ENCODE assay signal across 24 cellular contexts in the genomic region with DNA sequence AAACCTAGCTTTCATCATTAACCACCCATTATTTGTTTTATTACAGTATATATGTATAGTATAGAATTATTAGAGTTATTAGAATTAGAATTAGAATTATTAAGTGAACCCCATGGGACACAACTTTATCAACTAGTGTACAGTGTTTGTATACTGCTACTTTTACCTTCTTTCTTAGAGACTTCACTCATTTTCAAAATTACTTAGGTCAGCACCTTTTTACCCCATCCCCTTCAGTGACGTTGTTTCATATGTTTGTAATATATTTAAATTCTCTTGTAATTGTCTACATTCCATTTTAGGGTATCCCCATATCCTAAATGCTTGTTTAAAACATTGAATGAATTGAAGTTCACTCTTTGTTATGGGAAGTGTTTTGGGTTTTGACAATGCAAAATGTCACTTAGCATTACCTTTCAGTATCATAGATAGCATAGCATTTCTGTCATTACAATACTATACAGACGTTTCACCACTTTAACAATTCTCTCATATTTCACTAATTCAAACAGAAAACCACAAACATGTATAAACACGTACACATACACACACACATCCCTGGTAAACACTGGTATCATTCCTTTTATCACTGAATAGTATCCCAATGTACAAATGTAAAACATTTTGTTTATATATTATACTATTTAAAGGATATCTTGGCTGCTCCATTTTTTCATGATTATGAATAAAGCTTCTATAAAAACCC.
DNase-seq lines count a peak whose midpoint lies in the region; ATAC-seq, FAIRE-seq and TF ChIP-seq lines count a peak whose summit lies in the region.
"Had no signal": no experiment of that assay in that cellular context is flagged by ENCODE, and none has a peak within 500 bp of the region (broad histone marks: within the 10 kb centered on the region; RNA-seq: fewer than 3 reads in every experiment).

No MANE protein-coding gene starts in this region.

- H2AK5ac ChIP-seq in IMR-90 (ENCODE audit: low read depth, low read length), result no peak overlapping the region

- H3K27me3 ChIP-seq in IMR-90 (ENCODE audit: control insufficient read depth, insufficient read depth, low read length) (no peaks in the 10 kb centered on the region), bronchial epithelial cell (ENCODE audit: control insufficient read depth, insufficient read depth, low read length) (no peaks in the 10 kb centered on the region)
- H3K27me3 ChIP-seq: BLaER1 treated with 17β-estradiol and CSF1 and Interleukin-3, amounts not matched to agents 10 nM and 100 nM had no signal

- H2BK5ac ChIP-seq in IMR-90 (ENCODE audit: low read depth, low read length, poor library complexity, severe bottlenecking), result no peak overlapping the region

- no peak for TF ChIP-seq RAD21 in A549 (conservative IDR thresholded peaks at IDR 0.05 in 1 of 2, IDR thresholded peaks at IDR 0.05 in 1 of 2)
- no peak for TF ChIP-seq RAD21 in IMR-90 (IDR thresholded peaks at IDR 0.05; ENCODE audit: low read length)

- no peak overlapping the region for H2AK9ac ChIP-seq in IMR-90 (replicated peaks; ENCODE audit: low read depth, low read length, poor library complexity)

- dilution Hi-C loops in IMR-90 (cut with HindIII; ENCODE audit: low sequenced_read_pairs, unreplicated experiment), result no loop called here

- H2BK15ac ChIP-seq in IMR-90 (ENCODE audit: low read depth, low read length), result no peak overlapping the region

- no peak overlapping the region for H3K27ac Mint-ChIP-seq in activated naive CD4-positive, alpha-beta T cell treated with anti-CD3 and anti-CD28 coated beads, Interleukin-2, amount 10 ng/mL, durations not matched to agents 7 days and 5 days
- H3K27ac Mint-ChIP-seq: B cell; CD4-positive, alpha-beta T cell; CD8-positive, alpha-beta T cell had no signal

- H3K18ac ChIP-seq in IMR-90 (ENCODE audit: low read depth, low read length), result no peak overlapping the region

- H3K4me3 Mint-ChIP-seq in activated naive CD4-positive, alpha-beta T cell treated with anti-CD3 and anti-CD28 coated beads, Interleukin-2, amount 10 ng/mL, durations not matched to agents 7 days and 5 days, result no peak overlapping the region
- H3K4me3 Mint-ChIP-seq: B cell; CD4-positive, alpha-beta T cell; CD8-positive, alpha-beta T cell had no signal

- no peaks in the 10 kb centered on the region for H4K20me1 ChIP-seq in IMR-90 (ENCODE audit: insufficient read depth, low read length)
- H4K20me1 ChIP-seq: BLaER1 treated with 17β-estradiol and CSF1 and Interleukin-3, amounts not matched to agents 10 nM and 100 nM had no signal

- no peaks in the 10 kb centered on the region for H3K9me3 ChIP-seq in A549
- H3K9me3 ChIP-seq in IMR-90 (ENCODE audit: control insufficient read depth, insufficient read depth, low read length), result no peaks in the 10 kb centered on the region
- H3K9me3 ChIP-seq: BLaER1 treated with 17β-estradiol and CSF1 and Interleukin-3, amounts not matched to agents 10 nM and 100 nM; Caco-2 had no signal

- H4K8ac ChIP-seq in IMR-90 (ENCODE audit: low read depth in 2 of 2, low read length in 2 of 2), result no peak overlapping the region

- DNase-seq in A549 (ENCODE audit: low read depth in 1 of 2, low spot score in 1 of 2), result no peak
- no peak for DNase-seq in IMR-90
- peak; percentile 83 for DNase-seq in bronchial epithelial cell (ENCODE audit: low read depth)
- peak; percentile 20 for DNase-seq in epithelial cell of prostate (ENCODE audit: low read depth, low spot score)
- no peak for DNase-seq in activated naive CD4-positive, alpha-beta T cell treated with anti-CD3 and anti-CD28 coated beads, Interleukin-2, amount 10 ng/mL, durations not matched to agents 7 days and 5 days
- no peak for DNase-seq in left cardiac atrium
- DNase-seq in Kasumi-1 (lab: John Stamatoyannopoulos, UW), result no peak
- DNase-seq: 8988T; AML-193; Caco-2; Calu3; CD4-positive, alpha-beta T cell; CD8-positive, alpha-beta T cell; DMS79 treated with DMSO at 0.1 percent for 48 hours; GF-D8 had no signal

- H3K4me1 Mint-ChIP-seq in activated naive CD4-positive, alpha-beta T cell treated with anti-CD3 and anti-CD28 coated beads, Interleukin-2, amount 10 ng/mL, durations not matched to agents 7 days and 5 days, result no peaks in the 10 kb centered on the region
- H3K4me1 Mint-ChIP-seq: B cell had no signal

- H2AFZ ChIP-seq in IMR-90 (replicated peaks; ENCODE audit: low read length, poor library complexity), result no peak overlapping the region

- H3K14ac ChIP-seq in IMR-90 (replicated peaks; ENCODE audit: low read depth, low read length), result no peak overlapping the region

- no peaks in the 10 kb centered on the region for H3K4me1 ChIP-seq in A549
- no peaks in the 10 kb centered on the region for H3K4me1 ChIP-seq in IMR-90 (ENCODE audit: control insufficient read depth, insufficient read depth, low read length)
- H3K4me1 ChIP-seq: BLaER1 treated with 17β-estradiol and CSF1 and Interleukin-3, amounts not matched to agents 10 nM and 100 nM; Caco-2 had no signal

- H3K36me3 Mint-ChIP-seq in activated naive CD4-positive, alpha-beta T cell treated with anti-CD3 and anti-CD28 coated beads, Interleukin-2, amount 10 ng/mL, durations not matched to agents 7 days and 5 days, result no peaks in the 10 kb centered on the region
- H3K36me3 Mint-ChIP-seq: CD8-positive, alpha-beta T cell had no signal

- no peak for TF ChIP-seq EP300 in A549 (IDR thresholded peaks at IDR 0.05)

- no peak for TF ChIP-seq POLR2A in A549 (IDR thresholded peaks at IDR 0.05; ENCODE audit: low read length)
- no peak for TF ChIP-seq POLR2A in IMR-90 (IDR thresholded peaks at IDR 0.05; ENCODE audit: low read depth, low read length)

- no peaks in the 10 kb centered on the region for H3K9me1 ChIP-seq in IMR-90 (ENCODE audit: insufficient read depth, low read length)

- H2BK120ac ChIP-seq in IMR-90 (ENCODE audit: low read depth, low read length), result no peak overlapping the region

- POLR2A ChIA-PET in A549 (lab: Yijun Ruan, JAX), result no interaction called here
- POLR2A ChIA-PET in IMR-90 (lab: Charles Lee; ENCODE audit: unreplicated experiment), result no interaction called here

- no TSS peak for BruUV-seq in IMR-90 (replicated peaks; lab: Mats Ljungman, UMichigan)

- H3K36me3 ChIP-seq in IMR-90 (ENCODE audit: control insufficient read depth, insufficient read depth, low read length), result no peaks in the 10 kb centered on the region
- no peaks in the 10 kb centered on the region for H3K36me3 ChIP-seq in bronchial epithelial cell (ENCODE audit: control insufficient read depth, insufficient read depth, low read length)
- H3K36me3 ChIP-seq: BLaER1 treated with 17β-estradiol and CSF1 and Interleukin-3, amounts not matched to agents 10 nM and 100 nM had no signal

- H3K4ac ChIP-seq in IMR-90 (ENCODE audit: low read depth, low read length), result no peak overlapping the region

- FAIRE-seq in A549 (lab: Jason Lieb, UNC), result no peak
- no peak for FAIRE-seq in bronchial epithelial cell (lab: Jason Lieb, UNC)
- FAIRE-seq: A204.1, D721Med, G401.6, GM12891, GM19239 had no signal

- no peak for TF ChIP-seq CTCF in A549 (IDR thresholded peaks at IDR 0.05)
- no peak for TF ChIP-seq CTCF in IMR-90 (conservative IDR thresholded peaks at IDR 0.05; ENCODE audit: low read depth, low read length)
- no peak for TF ChIP-seq CTCF in bronchial epithelial cell (IDR thresholded peaks at IDR 0.05; ENCODE audit: insufficient read depth, low read length, severe bottlenecking)

- CTCF ChIA-PET in A549 (lab: Yijun Ruan, JAX) (no interaction called here), IMR-90 (lab: Yijun Ruan, JAX) (interaction anchor here (0.6 kb wide), 1 partner anchor 24 kb away, joined by 3 read pairs; no protein-coding TSS in a partner anchor)
- CTCF ChIA-PET in activated naive CD4-positive, alpha-beta T cell treated with anti-CD3 and anti-CD28 coated beads, Interleukin-2, amount 10 ng/mL, durations not matched to agents 7 days and 5 days (lab: Charles Lee), result no interaction called here

- no peak overlapping the region for H3K27ac ChIP-seq in A549
- H3K27ac ChIP-seq in IMR-90 (ENCODE audit: insufficient read depth, low read length), result no peak overlapping the region
- H3K27ac ChIP-seq in epithelial cell of prostate, result no peak overlapping the region
- H3K27ac ChIP-seq: BLaER1 treated with 17β-estradiol and CSF1 and Interleukin-3, amounts not matched to agents 10 nM and 100 nM; C4-2B had no signal

- 26% methylated on average over 3 of the region's 3 CpGs for WGBS in A549 (ENCODE audit: missing lambda C conversion rate)
- 50% methylated on average over 1 of the region's 3 CpGs; no CpG with 5 or more reads in 1 of the 2 experiments for WGBS in IMR-90 (ENCODE audit: extremely low coverage in 2 of 2, insufficient read length in 1 of 2), 2 experiments

- H3K27me3 Mint-ChIP-seq in activated naive CD4-positive, alpha-beta T cell treated with anti-CD3 and anti-CD28 coated beads, Interleukin-2, amount 10 ng/mL, durations not matched to agents 7 days and 5 days, result no peaks in the 10 kb centered on the region
- H3K27me3 Mint-ChIP-seq: B cell; CD4-positive, alpha-beta T cell had no signal

- no peaks in the 10 kb centered on the region for H3K9me3 Mint-ChIP-seq in activated naive CD4-positive, alpha-beta T cell treated with anti-CD3 and anti-CD28 coated beads, Interleukin-2, amount 10 ng/mL, durations not matched to agents 7 days and 5 days
- H3K9me3 Mint-ChIP-seq: CD8-positive, alpha-beta T cell had no signal

- ATAC-seq in A549, result no peak
- no peak for ATAC-seq in IMR-90 (ENCODE audit: low read depth)
- no peak for ATAC-seq in HG02763 (IDR thresholded peaks at IDR 0.05; ENCODE audit: unreplicated experiment)
- ATAC-seq in left cardiac atrium, result no peak
- ATAC-seq: CD8-positive, alpha-beta T cell had no signal

- H3K4me3 ChIP-seq in A549 (no peak overlapping the region), IMR-90 (ENCODE audit: insufficient read depth, low read depth, low read length) (no peak overlapping the region), bronchial epithelial cell (ENCODE audit: low read depth, low read length) (no peak overlapping the region)
- H3K4me3 ChIP-seq: BLaER1 treated with 17β-estradiol and CSF1 and Interleukin-3, amounts not matched to agents 10 nM and 100 nM had no signal

- no peak overlapping the region for H3K56ac ChIP-seq in IMR-90 (ENCODE audit: extremely low read depth, insufficient read depth, low read length)

- in situ Hi-C loops in IMR-90 (cut with MboI; ENCODE audit: low sequenced_read_pairs), result no loop called here

- no peak overlapping the region for H4K5ac ChIP-seq in IMR-90 (ENCODE audit: low read depth, low read length)

- H3K23ac ChIP-seq in IMR-90 (ENCODE audit: low read depth, low read length), result no peak overlapping the region

- intact Hi-C loops in IMR-90 (cut with micrococcal nuclease), result no loop called here
- intact Hi-C loops in left cardiac atrium (cut with DNase I), result no loop called here

- H3K4me2 ChIP-seq in A549, result no peak overlapping the region
- H3K4me2 ChIP-seq in IMR-90 (ENCODE audit: low read depth, low read length), result no peak overlapping the region
- H3K4me2 ChIP-seq: BLaER1 treated with 17β-estradiol and CSF1 and Interleukin-3, amounts not matched to agents 10 nM and 100 nM had no signal

- H3K9ac ChIP-seq in IMR-90 (ENCODE audit: low read depth, low read length), result no peak overlapping the region
- H3K9ac ChIP-seq: BLaER1 treated with 17β-estradiol and CSF1 and Interleukin-3, amounts not matched to agents 10 nM and 100 nM had no signal

- no peaks in the 10 kb centered on the region for H3K79me1 ChIP-seq in IMR-90 (ENCODE audit: low read depth in 1 of 2, low read length in 2 of 2)

- H4K91ac ChIP-seq in IMR-90 (ENCODE audit: insufficient read depth, low read depth, low read length), result no peak overlapping the region

- H2BK20ac ChIP-seq in IMR-90 (ENCODE audit: low read depth, low read length), result no peak overlapping the region

Comparison
In these comparisons a context has a peak if more than half of its experiments do, and no peak if none do; other contexts are left out.
1. DNase-seq: peak in bronchial epithelial cell (single experiment) and epithelial cell of prostate (single experiment); none in A549 (0 of 2), IMR-90 (single experiment), activated naive CD4-positive, alpha-beta T cell treated with anti-CD3 and anti-CD28 coated beads, Interleukin-2, amount 10 ng/mL, durations not matched to agents 7 days and 5 days (single experiment), left cardiac atrium (single experiment) and Kasumi-1 (0 of 2).